In the genomic region with DNA sequence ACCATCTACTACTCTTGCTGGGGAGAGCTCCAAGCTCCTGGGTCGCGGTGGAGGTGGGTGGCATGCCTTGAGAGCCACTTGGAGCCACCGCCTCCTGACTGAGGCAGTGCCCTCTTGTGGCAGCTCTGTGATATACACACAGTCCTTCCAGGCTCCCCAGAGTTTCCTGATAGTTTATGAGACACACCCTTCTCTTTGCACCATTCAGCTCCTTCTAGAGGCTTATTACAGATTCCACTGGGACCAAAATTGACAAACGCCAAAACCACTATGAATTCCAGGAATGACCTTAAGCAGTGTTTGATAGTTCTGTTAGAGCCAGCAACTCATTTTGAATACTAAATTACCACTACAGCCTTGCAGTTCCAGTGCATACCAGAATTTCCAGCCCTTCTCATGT, we compare ENCODE assay signal across 8 cellular contexts.
DNase-seq lines count a peak whose midpoint lies in the region; ATAC-seq and TF ChIP-seq lines count a peak whose summit lies in the region.

No MANE protein-coding gene starts in this region.

- POLR2A ChIA-PET in SK-N-SH (lab: Yijun Ruan, JAX) = interaction anchor here (0.7 kb wide), 1 partner anchor 193 kb away, joined by 3 read pairs; no protein-coding TSS in a partner anchor

- WGBS in SK-N-SH (ENCODE audit: low lambda C conversion rate) = 16% methylated on average over 3 of the region's 4 CpGs

- H3K9me2 ChIP-seq in SK-N-SH = no peaks in the 10 kb centered on the region

- DNase-seq in NCI-H510A treated with DMSO at 0.1 percent for 48 hours (lab: John Stamatoyannopoulos, UW) (peak; percentile 58), NCI-H510A (lab: John Stamatoyannopoulos, UW) (no peak), Kasumi-1 (lab: John Stamatoyannopoulos, UW) (peak; percentile 38 to 55), SK-N-SH (peak; percentile 69), coronary artery (ENCODE audit: low spot score) (no peak), lung microvascular endothelial cell (ENCODE audit: low read depth in 2 of 2) (peak; percentile 59 to 60), superior temporal gyrus (ENCODE audit: extremely low spot score) (peak; percentile 79)

- no peaks in the 10 kb centered on the region for H4K20me1 ChIP-seq in SK-N-SH (ENCODE audit: insufficient read depth)

- H3K9me3 ChIP-seq in SK-N-SH = no peaks in the 10 kb centered on the region

- H3K9ac ChIP-seq in SK-N-SH = no peak overlapping the region

- peaks cover 19% of the 10 kb centered on the region; the same call in 1 of the 2 replicates for H3K27me3 ChIP-seq in SK-N-SH (ENCODE audit: insufficient read depth)

- no peak overlapping the region for H3K27ac ChIP-seq in SK-N-SH (ENCODE audit: low read depth in 2 of 2, low read length in 1 of 2)
- no peak overlapping the region for H3K27ac ChIP-seq in coronary artery

- peak; percentile 71 for TF ChIP-seq RAD21 in SK-N-SH (IDR thresholded peaks at IDR 0.05; ENCODE audit: low read length)

- no peaks in the 10 kb centered on the region for H3K36me3 ChIP-seq in SK-N-SH (replicated peaks in 1 of 2; ENCODE audit: control insufficient read depth in 1 of 2, insufficient read depth in 2 of 2, low read length in 1 of 2)

- H3K4me3 ChIP-seq in SK-N-SH (ENCODE audit: low read depth in 2 of 2, low read length in 1 of 2) = no peak overlapping the region; a peak in 1 of 4 replicates
- H3K4me3 ChIP-seq in coronary artery = no peak overlapping the region

- H3K4me2 ChIP-seq in SK-N-SH = no peak overlapping the region

- H3K4me1 ChIP-seq in SK-N-SH (ENCODE audit: control insufficient read depth in 1 of 2, insufficient read depth in 2 of 2, low read depth in 1 of 2, low read length in 1 of 2) = no peaks in the 10 kb centered on the region

- CTCF ChIA-PET in SK-N-SH (lab: Yijun Ruan, JAX) = interaction anchor here (0.6 to 3.4 kb wide), 45 partner anchors 8 to 603 kb away, joined by 3 to 56 read pairs (median 5); no protein-coding TSS in a partner anchor

- H3K79me2 ChIP-seq in SK-N-SH (ENCODE audit: insufficient read depth) = no peaks in the 10 kb centered on the region

- TF ChIP-seq EP300 in SK-N-SH (IDR thresholded peaks at IDR 0.05; ENCODE audit: borderline replicate concordance in 1 of 2, low read depth in 1 of 2, low read length in 1 of 2) = no peak

- TF ChIP-seq CTCF in SK-N-SH (IDR thresholded peaks at IDR 0.05) (peak; percentile 76), coronary artery (IDR thresholded peaks at IDR 0.05) (peak; percentile 60)

- no peaks in the 10 kb centered on the region for H3F3A ChIP-seq in SK-N-SH (replicated peaks; ENCODE audit: insufficient read depth)

- peak; percentile 83 for ATAC-seq in GM21529 (IDR thresholded peaks at IDR 0.05; ENCODE audit: unreplicated experiment)

- H2AFZ ChIP-seq in SK-N-SH (ENCODE audit: low read depth) = no peak overlapping the region

TF ChIP-seq in SK-N-SH, 30 proteins besides CTCF, POLR2A, EP300 and RAD21:
- TF ChIP-seq NRF1 (IDR thresholded peaks at IDR 0.05; ENCODE audit: low read depth, low read length) (no peak), RXRA (IDR thresholded peaks at IDR 0.05; ENCODE audit: borderline replicate concordance, low read depth) (no peak), GATA2 (CRISPR knock-in tag; IDR thresholded peaks at IDR 0.05) (no peak), SMC3 (IDR thresholded peaks at IDR 0.05; ENCODE audit: low read depth, low read length) (peak; percentile 73)

Comparison
In these comparisons a context has a peak if more than half of its experiments do, and no peak if none do; other contexts are left out.
1. DNase-seq: peak in NCI-H510A treated with DMSO at 0.1 percent for 48 hours (single experiment), Kasumi-1 (2 of 2), SK-N-SH (single experiment), lung microvascular endothelial cell (2 of 2) and superior temporal gyrus (single experiment); none in NCI-H510A (single experiment) and coronary artery (single experiment).